In the genomic region with DNA sequence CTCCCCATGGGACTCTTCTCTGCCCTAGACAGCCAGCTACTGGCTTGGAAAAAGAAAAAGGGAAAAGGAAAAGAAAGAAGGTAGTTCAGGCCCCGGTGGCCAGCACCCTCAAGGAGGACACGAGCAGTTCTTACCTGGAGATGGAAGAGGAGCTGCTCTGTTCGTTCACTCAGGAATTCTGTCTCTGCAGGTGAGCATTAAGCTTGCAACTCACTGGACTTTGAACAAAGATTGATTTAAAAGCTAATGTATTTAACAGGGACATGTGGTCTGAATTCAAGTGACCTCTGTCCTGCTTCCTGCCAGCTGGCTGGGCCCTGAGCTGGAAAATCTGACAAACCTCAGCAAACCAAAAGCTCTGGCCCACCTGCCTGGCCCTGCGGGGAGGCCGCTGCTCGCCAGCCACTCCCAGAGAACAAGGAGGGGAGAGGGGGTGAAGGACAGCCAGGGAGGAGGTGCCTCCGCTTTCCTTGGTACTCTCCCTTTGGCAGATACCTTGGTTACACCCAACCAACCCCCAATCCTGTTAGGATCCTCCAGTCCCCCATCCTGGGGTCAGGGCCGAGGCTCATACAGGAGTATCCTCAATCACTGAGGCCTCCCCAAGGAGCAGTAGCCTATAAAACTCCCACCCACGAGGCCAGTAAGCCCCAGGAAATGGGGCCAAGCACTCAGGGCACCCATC, we compare ENCODE assay signal across 1 cellular context.
TF ChIP-seq lines count a peak whose summit lies in the region.

A gene (minus strand): TSS at position 186 of the 685 bp plus-strand sequence. CDS start 19,347 bp downstream, outside the sequence.

TF ChIP-seq in HepG2, 621 proteins besides CTCF, POLR2A, EP300 and RAD21 (continued from another document and continues in another):
- no peak for TF ChIP-seq NCOA5 (CRISPR knock-in tag; IDR thresholded peaks at IDR 0.05)
- TF ChIP-seq KDM2A (CRISPR knock-in tag; IDR thresholded peaks at IDR 0.05; ENCODE audit: borderline replicate concordance, low read depth): 0 out of 2 replicates have a peak, but pooled peaks have one; percentile 38
- TF ChIP-seq, protein P1, sequence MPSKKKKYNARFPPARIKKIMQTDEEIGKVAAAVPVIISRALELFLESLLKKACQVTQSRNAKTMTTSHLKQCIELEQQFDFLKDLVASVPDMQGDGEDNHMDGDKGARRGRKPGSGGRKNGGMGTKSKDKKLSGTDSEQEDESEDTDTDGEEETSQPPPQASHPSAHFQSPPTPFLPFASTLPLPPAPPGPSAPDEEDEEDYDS (CRISPR knock-in tag; IDR thresholded peaks at IDR 0.05): peak; percentile 52; the same call in 1 of the 2 replicates
- peak; percentile 86 for TF ChIP-seq MYC (CRISPR knock-in tag; IDR thresholded peaks at IDR 0.05; ENCODE audit: borderline replicate concordance)
- no peak for TF ChIP-seq ZNF33B (CRISPR knock-in tag; IDR thresholded peaks at IDR 0.05)
- TF ChIP-seq CENPT (CRISPR knock-in tag; IDR thresholded peaks at IDR 0.05; ENCODE audit: low read depth): no peak
- no peak for TF ChIP-seq ZNF569 (CRISPR knock-in tag; IDR thresholded peaks at IDR 0.05; ENCODE audit: borderline replicate concordance)
- no peak for TF ChIP-seq ZNF326 (CRISPR knock-in tag; IDR thresholded peaks at IDR 0.05; ENCODE audit: borderline replicate concordance)
- 0 out of 2 replicates have a peak, but pooled peaks have one; percentile 17 for TF ChIP-seq ZNF7 (CRISPR knock-in tag; IDR thresholded peaks at IDR 0.05)
- TF ChIP-seq, protein P2, sequence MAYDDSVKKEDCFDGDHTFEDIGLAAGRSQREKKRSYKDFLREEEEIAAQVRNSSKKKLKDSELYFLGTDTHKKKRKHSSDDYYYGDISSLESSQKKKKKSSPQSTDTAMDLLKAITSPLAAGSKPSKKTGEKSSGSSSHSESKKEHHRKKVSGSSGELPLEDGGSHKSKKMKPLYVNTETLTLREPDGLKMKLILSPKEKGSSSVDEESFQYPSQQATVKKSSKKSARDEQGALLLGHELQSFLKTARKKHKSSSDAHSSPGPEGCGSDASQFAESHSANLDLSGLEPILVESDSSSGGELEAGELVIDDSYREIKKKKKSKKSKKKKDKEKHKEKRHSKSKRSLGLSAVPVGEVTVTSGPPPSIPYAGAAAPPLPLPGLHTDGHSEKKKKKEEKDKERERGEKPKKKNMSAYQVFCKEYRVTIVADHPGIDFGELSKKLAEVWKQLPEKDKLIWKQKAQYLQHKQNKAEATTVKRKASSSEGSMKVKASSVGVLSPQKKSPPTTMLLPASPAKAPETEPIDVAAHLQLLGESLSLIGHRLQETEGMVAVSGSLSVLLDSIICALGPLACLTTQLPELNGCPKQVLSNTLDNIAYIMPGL (CRISPR knock-in tag; IDR thresholded peaks at IDR 0.05; ENCODE audit: borderline replicate concordance in 1 of 2, low read depth in 1 of 2): peak in 1 of 2 experiments; percentile 70; a peak in 1 of 4 replicates
- 0 out of 2 replicates have a peak, but pooled peaks have one; percentile 31 for TF ChIP-seq ZNF670 (CRISPR knock-in tag; IDR thresholded peaks at IDR 0.05; ENCODE audit: borderline replicate concordance)
- TF ChIP-seq ZNF605 (CRISPR knock-in tag; IDR thresholded peaks at IDR 0.05): no peak; the same call in 1 of the 2 replicates
- TF ChIP-seq, protein P3, sequence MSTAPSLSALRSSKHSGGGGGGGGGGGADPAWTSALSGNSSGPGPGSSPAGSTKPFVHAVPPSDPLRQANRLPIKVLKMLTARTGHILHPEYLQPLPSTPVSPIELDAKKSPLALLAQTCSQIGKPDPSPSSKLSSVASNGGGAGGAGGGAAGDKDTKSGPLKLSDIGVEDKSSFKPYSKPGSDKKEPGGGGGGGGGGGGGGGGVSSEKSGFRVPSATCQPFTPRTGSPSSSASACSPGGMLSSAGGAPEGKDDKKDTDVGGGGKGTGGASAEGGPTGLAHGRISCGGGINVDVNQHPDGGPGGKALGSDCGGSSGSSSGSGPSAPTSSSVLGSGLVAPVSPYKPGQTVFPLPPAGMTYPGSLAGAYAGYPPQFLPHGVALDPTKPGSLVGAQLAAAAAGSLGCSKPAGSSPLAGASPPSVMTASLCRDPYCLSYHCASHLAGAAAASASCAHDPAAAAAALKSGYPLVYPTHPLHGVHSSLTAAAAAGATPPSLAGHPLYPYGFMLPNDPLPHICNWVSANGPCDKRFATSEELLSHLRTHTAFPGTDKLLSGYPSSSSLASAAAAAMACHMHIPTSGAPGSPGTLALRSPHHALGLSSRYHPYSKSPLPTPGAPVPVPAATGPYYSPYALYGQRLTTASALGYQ (CRISPR knock-in tag; IDR thresholded peaks at IDR 0.05): no peak
- peak; percentile 52; the same call in 1 of the 2 replicates for TF ChIP-seq KAT8 (CRISPR knock-in tag; IDR thresholded peaks at IDR 0.05)
- TF ChIP-seq, protein P4, sequence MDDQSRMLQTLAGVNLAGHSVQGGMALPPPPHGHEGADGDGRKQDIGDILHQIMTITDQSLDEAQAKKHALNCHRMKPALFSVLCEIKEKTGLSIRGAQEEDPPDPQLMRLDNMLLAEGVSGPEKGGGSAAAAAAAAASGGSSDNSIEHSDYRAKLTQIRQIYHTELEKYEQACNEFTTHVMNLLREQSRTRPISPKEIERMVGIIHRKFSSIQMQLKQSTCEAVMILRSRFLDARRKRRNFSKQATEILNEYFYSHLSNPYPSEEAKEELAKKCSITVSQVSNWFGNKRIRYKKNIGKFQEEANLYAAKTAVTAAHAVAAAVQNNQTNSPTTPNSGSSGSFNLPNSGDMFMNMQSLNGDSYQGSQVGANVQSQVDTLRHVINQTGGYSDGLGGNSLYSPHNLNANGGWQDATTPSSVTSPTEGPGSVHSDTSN (CRISPR knock-in tag; IDR thresholded peaks at IDR 0.05; ENCODE audit: borderline replicate concordance): no peak
- peak; percentile 48; the same call in 1 of the 2 replicates for TF ChIP-seq SALL2 (CRISPR knock-in tag; IDR thresholded peaks at IDR 0.05)
- TF ChIP-seq SIN3B (IDR thresholded peaks at IDR 0.05; ENCODE audit: low read length): no peak
- peak; percentile 49 for TF ChIP-seq HIVEP1 (CRISPR knock-in tag; IDR thresholded peaks at IDR 0.05)
- TF ChIP-seq ZNF709 (CRISPR knock-in tag; IDR thresholded peaks at IDR 0.05): peak; percentile 84
- peak; percentile 82; the same call in 1 of the 2 replicates for TF ChIP-seq ZNF292 (CRISPR knock-in tag; IDR thresholded peaks at IDR 0.05; ENCODE audit: borderline replicate concordance, low read depth)
- TF ChIP-seq NONO (IDR thresholded peaks at IDR 0.05): no peak
- 0 out of 2 replicates have a peak, but pooled peaks have one; percentile 36 for TF ChIP-seq NONO (CRISPR knock-in tag; conservative IDR thresholded peaks at IDR 0.05)
- TF ChIP-seq, protein P5, sequence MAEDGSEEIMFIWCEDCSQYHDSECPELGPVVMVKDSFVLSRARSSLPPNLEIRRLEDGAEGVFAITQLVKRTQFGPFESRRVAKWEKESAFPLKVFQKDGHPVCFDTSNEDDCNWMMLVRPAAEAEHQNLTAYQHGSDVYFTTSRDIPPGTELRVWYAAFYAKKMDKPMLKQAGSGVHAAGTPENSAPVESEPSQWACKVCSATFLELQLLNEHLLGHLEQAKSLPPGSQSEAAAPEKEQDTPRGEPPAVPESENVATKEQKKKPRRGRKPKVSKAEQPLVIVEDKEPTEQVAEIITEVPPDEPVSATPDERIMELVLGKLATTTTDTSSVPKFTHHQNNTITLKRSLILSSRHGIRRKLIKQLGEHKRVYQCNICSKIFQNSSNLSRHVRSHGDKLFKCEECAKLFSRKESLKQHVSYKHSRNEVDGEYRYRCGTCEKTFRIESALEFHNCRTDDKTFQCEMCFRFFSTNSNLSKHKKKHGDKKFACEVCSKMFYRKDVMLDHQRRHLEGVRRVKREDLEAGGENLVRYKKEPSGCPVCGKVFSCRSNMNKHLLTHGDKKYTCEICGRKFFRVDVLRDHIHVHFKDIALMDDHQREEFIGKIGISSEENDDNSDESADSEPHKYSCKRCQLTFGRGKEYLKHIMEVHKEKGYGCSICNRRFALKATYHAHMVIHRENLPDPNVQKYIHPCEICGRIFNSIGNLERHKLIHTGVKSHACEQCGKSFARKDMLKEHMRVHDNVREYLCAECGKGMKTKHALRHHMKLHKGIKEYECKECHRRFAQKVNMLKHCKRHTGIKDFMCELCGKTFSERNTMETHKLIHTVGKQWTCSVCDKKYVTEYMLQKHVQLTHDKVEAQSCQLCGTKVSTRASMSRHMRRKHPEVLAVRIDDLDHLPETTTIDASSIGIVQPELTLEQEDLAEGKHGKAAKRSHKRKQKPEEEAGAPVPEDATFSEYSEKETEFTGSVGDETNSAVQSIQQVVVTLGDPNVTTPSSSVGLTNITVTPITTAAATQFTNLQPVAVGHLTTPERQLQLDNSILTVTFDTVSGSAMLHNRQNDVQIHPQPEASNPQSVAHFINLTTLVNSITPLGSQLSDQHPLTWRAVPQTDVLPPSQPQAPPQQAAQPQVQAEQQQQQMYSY (CRISPR knock-in tag; IDR thresholded peaks at IDR 0.05): peak; percentile 36; the same call in 1 of the 2 replicates
- 0 out of 2 replicates have a peak, but pooled peaks have one; percentile 42 for TF ChIP-seq KMT2A (CRISPR knock-in tag; IDR thresholded peaks at IDR 0.05)
- TF ChIP-seq ZNF343 (CRISPR knock-in tag; IDR thresholded peaks at IDR 0.05): no peak
- 0 out of 2 replicates have a peak, but pooled peaks have one; percentile 43 for TF ChIP-seq IRX3 (CRISPR knock-in tag; IDR thresholded peaks at IDR 0.05; ENCODE audit: borderline replicate concordance, low read depth)
- no peak for TF ChIP-seq ZNF746 (CRISPR knock-in tag; IDR thresholded peaks at IDR 0.05)
- peak; percentile 37; the same call in 1 of the 2 replicates for TF ChIP-seq TAF1 (CRISPR knock-in tag; IDR thresholded peaks at IDR 0.05)
- TF ChIP-seq, protein P6, sequence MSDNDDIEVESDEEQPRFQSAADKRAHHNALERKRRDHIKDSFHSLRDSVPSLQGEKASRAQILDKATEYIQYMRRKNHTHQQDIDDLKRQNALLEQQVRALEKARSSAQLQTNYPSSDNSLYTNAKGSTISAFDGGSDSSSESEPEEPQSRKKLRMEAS (IDR thresholded peaks at IDR 0.05): peak; percentile 61
- TF ChIP-seq, protein P7, sequence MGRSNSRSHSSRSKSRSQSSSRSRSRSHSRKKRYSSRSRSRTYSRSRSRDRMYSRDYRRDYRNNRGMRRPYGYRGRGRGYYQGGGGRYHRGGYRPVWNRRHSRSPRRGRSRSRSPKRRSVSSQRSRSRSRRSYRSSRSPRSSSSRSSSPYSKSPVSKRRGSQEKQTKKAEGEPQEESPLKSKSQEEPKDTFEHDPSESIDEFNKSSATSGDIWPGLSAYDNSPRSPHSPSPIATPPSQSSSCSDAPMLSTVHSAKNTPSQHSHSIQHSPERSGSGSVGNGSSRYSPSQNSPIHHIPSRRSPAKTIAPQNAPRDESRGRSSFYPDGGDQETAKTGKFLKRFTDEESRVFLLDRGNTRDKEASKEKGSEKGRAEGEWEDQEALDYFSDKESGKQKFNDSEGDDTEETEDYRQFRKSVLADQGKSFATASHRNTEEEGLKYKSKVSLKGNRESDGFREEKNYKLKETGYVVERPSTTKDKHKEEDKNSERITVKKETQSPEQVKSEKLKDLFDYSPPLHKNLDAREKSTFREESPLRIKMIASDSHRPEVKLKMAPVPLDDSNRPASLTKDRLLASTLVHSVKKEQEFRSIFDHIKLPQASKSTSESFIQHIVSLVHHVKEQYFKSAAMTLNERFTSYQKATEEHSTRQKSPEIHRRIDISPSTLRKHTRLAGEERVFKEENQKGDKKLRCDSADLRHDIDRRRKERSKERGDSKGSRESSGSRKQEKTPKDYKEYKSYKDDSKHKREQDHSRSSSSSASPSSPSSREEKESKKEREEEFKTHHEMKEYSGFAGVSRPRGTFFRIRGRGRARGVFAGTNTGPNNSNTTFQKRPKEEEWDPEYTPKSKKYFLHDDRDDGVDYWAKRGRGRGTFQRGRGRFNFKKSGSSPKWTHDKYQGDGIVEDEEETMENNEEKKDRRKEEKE (IDR thresholded peaks at IDR 0.05): no peak
- peak; percentile 56; the same call in 1 of the 2 replicates for TF ChIP-seq ZNF160 (CRISPR knock-in tag; IDR thresholded peaks at IDR 0.05)
- TF ChIP-seq, protein P8, sequence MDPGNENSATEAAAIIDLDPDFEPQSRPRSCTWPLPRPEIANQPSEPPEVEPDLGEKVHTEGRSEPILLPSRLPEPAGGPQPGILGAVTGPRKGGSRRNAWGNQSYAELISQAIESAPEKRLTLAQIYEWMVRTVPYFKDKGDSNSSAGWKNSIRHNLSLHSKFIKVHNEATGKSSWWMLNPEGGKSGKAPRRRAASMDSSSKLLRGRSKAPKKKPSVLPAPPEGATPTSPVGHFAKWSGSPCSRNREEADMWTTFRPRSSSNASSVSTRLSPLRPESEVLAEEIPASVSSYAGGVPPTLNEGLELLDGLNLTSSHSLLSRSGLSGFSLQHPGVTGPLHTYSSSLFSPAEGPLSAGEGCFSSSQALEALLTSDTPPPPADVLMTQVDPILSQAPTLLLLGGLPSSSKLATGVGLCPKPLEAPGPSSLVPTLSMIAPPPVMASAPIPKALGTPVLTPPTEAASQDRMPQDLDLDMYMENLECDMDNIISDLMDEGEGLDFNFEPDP (CRISPR knock-in tag; conservative IDR thresholded peaks at IDR 0.05): 0 out of 2 replicates have a peak, but pooled peaks have one; percentile 33
- TF ChIP-seq PLRG1 (conservative IDR thresholded peaks at IDR 0.05): no peak
- TF ChIP-seq, protein P9, sequence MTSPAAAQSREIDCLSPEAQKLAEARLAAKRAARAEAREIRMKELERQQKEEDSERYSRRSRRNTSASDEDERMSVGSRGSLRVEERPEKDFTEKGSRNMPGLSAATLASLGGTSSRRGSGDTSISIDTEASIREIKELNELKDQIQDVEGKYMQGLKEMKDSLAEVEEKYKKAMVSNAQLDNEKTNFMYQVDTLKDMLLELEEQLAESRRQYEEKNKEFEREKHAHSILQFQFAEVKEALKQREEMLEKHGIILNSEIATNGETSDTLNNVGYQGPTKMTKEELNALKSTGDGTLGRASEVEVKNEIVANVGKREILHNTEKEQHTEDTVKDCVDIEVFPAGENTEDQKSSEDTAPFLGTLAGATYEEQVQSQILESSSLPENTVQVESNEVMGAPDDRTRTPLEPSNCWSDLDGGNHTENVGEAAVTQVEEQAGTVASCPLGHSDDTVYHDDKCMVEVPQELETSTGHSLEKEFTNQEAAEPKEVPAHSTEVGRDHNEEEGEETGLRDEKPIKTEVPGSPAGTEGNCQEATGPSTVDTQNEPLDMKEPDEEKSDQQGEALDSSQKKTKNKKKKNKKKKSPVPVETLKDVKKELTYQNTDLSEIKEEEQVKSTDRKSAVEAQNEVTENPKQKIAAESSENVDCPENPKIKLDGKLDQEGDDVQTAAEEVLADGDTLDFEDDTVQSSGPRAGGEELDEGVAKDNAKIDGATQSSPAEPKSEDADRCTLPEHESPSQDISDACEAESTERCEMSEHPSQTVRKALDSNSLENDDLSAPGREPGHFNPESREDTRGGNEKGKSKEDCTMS (CRISPR knock-in tag; conservative IDR thresholded peaks at IDR 0.05): no peak
- no peak for TF ChIP-seq ZNF550 (CRISPR knock-in tag; IDR thresholded peaks at IDR 0.05; ENCODE audit: borderline replicate concordance)
- 0 out of 2 replicates have a peak, but pooled peaks have one; percentile 26 for TF ChIP-seq ZSCAN29 (CRISPR knock-in tag; conservative IDR thresholded peaks at IDR 0.05)
- peak; percentile 60; the same call in 1 of the 2 replicates for TF ChIP-seq KAT7 (CRISPR knock-in tag; IDR thresholded peaks at IDR 0.05; ENCODE audit: borderline replicate concordance)
- TF ChIP-seq, protein P10, sequence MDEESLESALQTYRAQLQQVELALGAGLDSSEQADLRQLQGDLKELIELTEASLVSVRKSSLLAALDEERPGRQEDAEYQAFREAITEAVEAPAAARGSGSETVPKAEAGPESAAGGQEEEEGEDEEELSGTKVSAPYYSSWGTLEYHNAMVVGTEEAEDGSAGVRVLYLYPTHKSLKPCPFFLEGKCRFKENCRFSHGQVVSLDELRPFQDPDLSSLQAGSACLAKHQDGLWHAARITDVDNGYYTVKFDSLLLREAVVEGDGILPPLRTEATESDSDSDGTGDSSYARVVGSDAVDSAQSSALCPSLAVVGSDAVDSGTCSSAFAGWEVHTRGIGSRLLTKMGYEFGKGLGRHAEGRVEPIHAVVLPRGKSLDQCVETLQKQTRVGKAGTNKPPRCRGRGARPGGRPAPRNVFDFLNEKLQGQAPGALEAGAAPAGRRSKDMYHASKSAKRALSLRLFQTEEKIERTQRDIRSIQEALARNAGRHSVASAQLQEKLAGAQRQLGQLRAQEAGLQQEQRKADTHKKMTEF (CRISPR knock-in tag; IDR thresholded peaks at IDR 0.05): peak; percentile 71
- no peak for TF ChIP-seq TCF12 (IDR thresholded peaks at IDR 0.05)
- peak; percentile 56; the same call in 1 of the 2 replicates for TF ChIP-seq TCF12 (CRISPR knock-in tag; IDR thresholded peaks at IDR 0.05)
